ENCODE assay signal across 1 cellular context in genomic region chr11:18395735-18396504, GRCh38.
TF ChIP-seq lines count a peak whose summit lies in the region.

No MANE protein-coding gene starts in this region.

TF ChIP-seq in WTC11, 78 proteins besides CTCF, POLR2A, EP300 and RAD21 (continued from another document):
- TF ChIP-seq, protein P1, sequence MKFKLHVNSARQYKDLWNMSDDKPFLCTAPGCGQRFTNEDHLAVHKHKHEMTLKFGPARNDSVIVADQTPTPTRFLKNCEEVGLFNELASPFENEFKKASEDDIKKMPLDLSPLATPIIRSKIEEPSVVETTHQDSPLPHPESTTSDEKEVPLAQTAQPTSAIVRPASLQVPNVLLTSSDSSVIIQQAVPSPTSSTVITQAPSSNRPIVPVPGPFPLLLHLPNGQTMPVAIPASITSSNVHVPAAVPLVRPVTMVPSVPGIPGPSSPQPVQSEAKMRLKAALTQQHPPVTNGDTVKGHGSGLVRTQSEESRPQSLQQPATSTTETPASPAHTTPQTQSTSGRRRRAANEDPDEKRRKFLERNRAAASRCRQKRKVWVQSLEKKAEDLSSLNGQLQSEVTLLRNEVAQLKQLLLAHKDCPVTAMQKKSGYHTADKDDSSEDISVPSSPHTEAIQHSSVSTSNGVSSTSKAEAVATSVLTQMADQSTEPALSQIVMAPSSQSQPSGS (CRISPR knock-in tag; IDR thresholded peaks at IDR 0.05; ENCODE audit: borderline replicate concordance, low read depth), result no peak
- TF ChIP-seq MXD4 (CRISPR knock-in tag; IDR thresholded peaks at IDR 0.05; ENCODE audit: borderline replicate concordance) (no peak), FOXK1 (CRISPR knock-in tag; IDR thresholded peaks at IDR 0.05) (0 out of 2 replicates have a peak, but pooled peaks have one; percentile 31), IRF1 (CRISPR knock-in tag; IDR thresholded peaks at IDR 0.05) (no peak), MYBL2 (CRISPR knock-in tag; IDR thresholded peaks at IDR 0.05) (peak; percentile 87), SMAD3 (CRISPR knock-in tag; IDR thresholded peaks at IDR 0.05; ENCODE audit: borderline replicate concordance) (0 out of 2 replicates have a peak, but pooled peaks have one; percentile 10), ZNF232 (CRISPR knock-in tag; IDR thresholded peaks at IDR 0.05) (no peak), SOX15 (CRISPR knock-in tag; IDR thresholded peaks at IDR 0.05) (no peak)
